ENCODE assay signal across 17 cellular contexts in the genomic region with DNA sequence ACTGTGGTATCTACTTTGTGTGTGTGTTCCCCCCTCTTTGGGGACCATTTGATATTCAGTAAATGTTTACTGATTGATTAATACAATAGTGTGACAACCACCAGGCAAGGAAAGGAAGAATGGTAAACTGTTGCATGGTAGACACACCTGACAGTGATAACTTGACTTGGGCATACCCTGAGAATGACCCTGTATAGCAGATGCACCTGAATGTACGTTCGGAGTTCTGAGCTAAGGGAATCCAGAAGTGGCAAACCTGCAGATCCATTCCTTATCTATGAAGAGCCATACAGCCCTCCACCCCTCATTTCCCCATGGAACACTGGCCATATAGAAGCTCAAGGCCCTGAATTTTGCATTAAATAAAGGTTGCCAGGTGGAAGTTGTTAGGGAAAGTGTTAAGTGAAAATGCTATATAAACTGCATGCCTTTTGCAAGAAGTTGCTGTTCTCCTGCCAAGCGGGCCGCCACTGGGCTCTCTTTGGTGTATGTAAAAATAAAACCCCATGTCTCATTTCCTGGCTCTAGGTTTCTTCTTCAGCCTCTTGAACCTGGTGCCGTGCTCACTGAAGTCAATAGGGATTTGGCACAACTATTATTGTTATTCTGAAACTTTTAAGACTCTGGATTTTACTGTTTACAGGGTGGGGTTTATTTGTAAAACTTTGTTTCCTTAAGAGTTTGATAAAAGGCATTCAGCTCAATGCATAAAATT.
"Had no signal": no experiment of that assay in that cellular context is flagged by ENCODE, and none has a peak within 500 bp of the region (broad histone marks: within the 10 kb centered on the region; RNA-seq: fewer than 3 reads in every experiment).

No MANE protein-coding gene starts in this region.

- DNase-seq: activated CD4-positive, alpha-beta memory T cell treated with anti-CD3 and anti-CD28 coated beads, Interleukin-2, amount 10 ng/mL, durations not matched to agents 7 days and 5 days; activated CD4-positive, alpha-beta T cell treated with anti-CD3 and anti-CD28 coated beads for 4 hours; activated CD8-positive, alpha-beta memory T cell treated with anti-CD3 and anti-CD28 coated beads, Interleukin-2, amount 10 ng/mL, durations not matched to agents 7 days and 5 days; activated naive CD4-positive, alpha-beta T cell; activated naive CD8-positive, alpha-beta T cell treated with anti-CD3 and anti-CD28 coated beads for 36 hours; amygdala; caudate nucleus; effector memory CD8-positive, alpha-beta T cell; foreskin keratinocyte; kidney; left lung; naive thymus-derived CD8-positive, alpha-beta T cell; stimulated activated naive CD4-positive, alpha-beta T cell; upper lobe of right lung had no signal

- H3K79me2 ChIP-seq: parathyroid adenoma had no signal

- H3K4me1 Mint-ChIP-seq: activated naive CD8-positive, alpha-beta T cell treated with anti-CD3 and anti-CD28 coated beads for 36 hours had no signal

- H3K9me3 ChIP-seq: left lung, neutrophil, upper lobe of right lung had no signal

- H3K4me1 ChIP-seq: foreskin keratinocyte, left lung, parathyroid adenoma, upper lobe of right lung had no signal

- H3K27ac ChIP-seq: foreskin keratinocyte, left lung, neutrophil, parathyroid adenoma, upper lobe of right lung had no signal

- H2AFZ ChIP-seq: parathyroid adenoma had no signal

- H3K36me3 ChIP-seq: left lung, neutrophil, upper lobe of right lung had no signal

- H3K4me3 ChIP-seq: left lung, upper lobe of right lung had no signal

- H3K9me3 Mint-ChIP-seq: activated CD4-positive, alpha-beta memory T cell treated with anti-CD3 and anti-CD28 coated beads, Interleukin-2, amount 10 ng/mL, durations not matched to agents 7 days and 5 days; effector memory CD8-positive, alpha-beta T cell; WTC11 had no signal

- H3K36me3 Mint-ChIP-seq: activated naive CD8-positive, alpha-beta T cell treated with anti-CD3 and anti-CD28 coated beads for 36 hours had no signal

- H3K27ac Mint-ChIP-seq: activated CD4-positive, alpha-beta memory T cell treated with anti-CD3 and anti-CD28 coated beads, Interleukin-2, amount 10 ng/mL, durations not matched to agents 7 days and 5 days; activated CD8-positive, alpha-beta memory T cell treated with anti-CD3 and anti-CD28 coated beads, Interleukin-2, amount 10 ng/mL, durations not matched to agents 7 days and 5 days; activated naive CD8-positive, alpha-beta T cell treated with anti-CD3 and anti-CD28 coated beads for 36 hours; naive thymus-derived CD8-positive, alpha-beta T cell had no signal

- H3K27me3 Mint-ChIP-seq: activated CD4-positive, alpha-beta memory T cell treated with anti-CD3 and anti-CD28 coated beads, Interleukin-2, amount 10 ng/mL, durations not matched to agents 7 days and 5 days; activated CD8-positive, alpha-beta memory T cell treated with anti-CD3 and anti-CD28 coated beads, Interleukin-2, amount 10 ng/mL, durations not matched to agents 7 days and 5 days; activated naive CD8-positive, alpha-beta T cell treated with anti-CD3 and anti-CD28 coated beads for 36 hours; effector memory CD8-positive, alpha-beta T cell had no signal

- ATAC-seq: activated CD8-positive, alpha-beta memory T cell treated with anti-CD3 and anti-CD28 coated beads, Interleukin-2, amount 10 ng/mL, durations not matched to agents 7 days and 5 days; foreskin keratinocyte; left lung; naive thymus-derived CD8-positive, alpha-beta T cell; upper lobe of right lung; WTC11 had no signal

- H3K4me3 Mint-ChIP-seq: activated CD4-positive, alpha-beta memory T cell treated with anti-CD3 and anti-CD28 coated beads, Interleukin-2, amount 10 ng/mL, durations not matched to agents 7 days and 5 days; activated CD8-positive, alpha-beta memory T cell treated with anti-CD3 and anti-CD28 coated beads, Interleukin-2, amount 10 ng/mL, durations not matched to agents 7 days and 5 days; activated naive CD8-positive, alpha-beta T cell treated with anti-CD3 and anti-CD28 coated beads for 36 hours; WTC11 had no signal
